ENCODE assay signal across 21 cellular contexts in the genomic region with DNA sequence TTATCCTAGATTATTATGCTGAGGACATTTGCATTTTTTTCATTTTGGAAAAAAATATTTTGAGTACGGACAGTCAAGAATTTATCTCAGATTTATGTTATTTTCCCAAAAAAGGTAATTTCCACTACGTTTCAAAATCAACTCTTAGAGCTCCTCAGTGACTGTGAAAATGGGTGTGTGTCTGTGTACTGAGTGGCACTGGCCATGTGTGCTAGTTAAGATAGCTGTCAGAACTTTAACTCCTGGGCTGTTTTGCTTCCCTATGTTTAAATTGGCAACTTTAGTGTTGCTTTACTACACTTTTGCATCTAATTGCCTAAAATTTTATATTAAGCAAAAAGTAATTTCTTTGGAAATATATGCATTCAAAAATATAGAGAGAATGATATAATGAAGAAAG.
"Had no signal": no experiment of that assay in that cellular context is flagged by ENCODE, and none has a peak within 500 bp of the region (broad histone marks: within the 10 kb centered on the region; RNA-seq: fewer than 3 reads in every experiment).

No MANE protein-coding gene starts in this region.

- H3K36me3 ChIP-seq: left ventricle myocardium inferior, pancreas, prostate gland, tibial nerve, uterus had no signal

- H3K27ac ChIP-seq: left ventricle myocardium inferior, pancreas, prostate gland, skin epidermis, tibial nerve, uterus had no signal

- ATAC-seq: naive thymus-derived CD8-positive, alpha-beta T cell; right cardiac atrium; sciatic nerve; stimulated activated effector memory CD8-positive, alpha-beta T cell treated with anti-CD3 and anti-CD28 coated beads, Interleukin-12 subunit alpha, Interleukin-12 subunit beta, amount 100 ng/mL, for 72 hours had no signal

- H3K4me3 ChIP-seq: left ventricle myocardium inferior, lung, pancreas, prostate gland, skin epidermis, tibial nerve, uterus had no signal

- H3K9me3 ChIP-seq: left ventricle myocardium inferior, prostate gland, tibial nerve, uterus had no signal

- DNase-seq: hypothalamus; immature natural killer cell; islet precursor cell; left ventricle myocardium inferior; midbrain; naive thymus-derived CD8-positive, alpha-beta T cell; nucleus accumbens; pancreas; posterior cingulate gyrus; retina; right cardiac atrium; stimulated activated CD4-positive, alpha-beta T cell treated with anti-CD3 and anti-CD28 coated beads, Interleukin-12 subunit alpha, Interleukin-12 subunit beta, amount 100 ng/mL, for 4 hours; stimulated activated CD4-positive, alpha-beta T cell treated with anti-CD3 and anti-CD28 coated beads, Interleukin-4, amount 100 ng/mL, for 24 hours; stimulated activated naive CD4-positive, alpha-beta T cell; uterus had no signal

- H3K27me3 ChIP-seq: pancreas, tibial nerve, uterus had no signal

- FAIRE-seq: pancreas had no signal

- H3K4me1 ChIP-seq: left ventricle myocardium inferior, pancreas, prostate gland, uterus had no signal
